ENCODE assay signal across 15 cellular contexts in genomic region chr2:236965021-236965840, GRCh38.
DNase-seq lines count a peak whose midpoint lies in the region; ATAC-seq and TF ChIP-seq lines count a peak whose summit lies in the region.
"Had no signal": no experiment of that assay in that cellular context is flagged by ENCODE, and none has a peak within 500 bp of the region (broad histone marks: within the 10 kb centered on the region; RNA-seq: fewer than 3 reads in every experiment).

No MANE protein-coding gene starts in this region.

- POLR2A ChIA-PET in T-cell (lab: Charles Lee), result no interaction called here
- POLR2A ChIA-PET in SK-N-SH (lab: Yijun Ruan, JAX), result no interaction called here

- intact Hi-C loops in left ventricle myocardium inferior (cut with micrococcal nuclease), result no loop called here
- intact Hi-C loops in Right ventricle myocardium inferior (cut with DNase I), result no loop called here

- H3K27ac ChIP-seq in left ventricle myocardium inferior (replicated peaks) (peak overlapping the region; percentile 38), coronary artery (no peak overlapping the region), suprapubic skin (peak overlapping the region; percentile 39), SK-N-SH (ENCODE audit: low read depth in 2 of 2, low read length in 1 of 2) (no peak overlapping the region)

- H3K9me2 ChIP-seq in SK-N-SH, result no peaks in the 10 kb centered on the region

- no peak overlapping the region for H3K4me3 Mint-ChIP-seq in T-cell
- H3K4me3 Mint-ChIP-seq: CD4-positive, alpha-beta T cell had no signal

- TF ChIP-seq EP300 in suprapubic skin (IDR thresholded peaks at IDR 0.05) (no peak), SK-N-SH (IDR thresholded peaks at IDR 0.05; ENCODE audit: borderline replicate concordance in 1 of 2, low read depth in 1 of 2, low read length in 1 of 2) (no peak)

- H3K27me3 ChIP-seq in left ventricle myocardium inferior (ENCODE audit: low read depth), result no peaks in the 10 kb centered on the region
- no peaks in the 10 kb centered on the region for H3K27me3 ChIP-seq in suprapubic skin
- H3K27me3 ChIP-seq in SK-N-SH (ENCODE audit: insufficient read depth), result no peaks in the 10 kb centered on the region

- no peak for TF ChIP-seq POLR2A in suprapubic skin (IDR thresholded peaks at IDR 0.05)

- H3K4me1 ChIP-seq in left ventricle myocardium inferior (peaks cover 8% of the 10 kb centered on the region), suprapubic skin (peaks cover 14% of the 10 kb centered on the region), SK-N-SH (ENCODE audit: control insufficient read depth in 1 of 2, insufficient read depth in 2 of 2, low read depth in 1 of 2, low read length in 1 of 2) (no peaks in the 10 kb centered on the region)

- H3K79me2 ChIP-seq in SK-N-SH (ENCODE audit: insufficient read depth), result no peaks in the 10 kb centered on the region

- peaks cover 33 to 42% (median 39%) of the 10 kb centered on the region in 3 donors for H3K4me1 Mint-ChIP-seq in T-cell

- H3K36me3 Mint-ChIP-seq in T-cell, result no peaks in the 10 kb centered on the region

- 90% methylated on average over 13 of the region's 13 CpGs for WGBS in suprapubic skin
- WGBS in SK-N-SH (ENCODE audit: low lambda C conversion rate), result 35% methylated on average over 13 of the region's 13 CpGs

- H3K9me3 Mint-ChIP-seq in T-cell, result no peaks in the 10 kb centered on the region
- H3K9me3 Mint-ChIP-seq: CD4-positive, alpha-beta T cell had no signal

- H3K4me3 ChIP-seq in left ventricle myocardium inferior, result no peak overlapping the region
- no peak overlapping the region for H3K4me3 ChIP-seq in coronary artery
- H3K4me3 ChIP-seq in suprapubic skin, result no peak overlapping the region
- no peak overlapping the region for H3K4me3 ChIP-seq in SK-N-SH (ENCODE audit: low read depth in 2 of 2, low read length in 1 of 2)

- no peaks in the 10 kb centered on the region for H3K9me3 ChIP-seq in left ventricle myocardium inferior (replicated peaks)
- no peaks in the 10 kb centered on the region for H3K9me3 ChIP-seq in suprapubic skin
- H3K9me3 ChIP-seq in SK-N-SH, result no peaks in the 10 kb centered on the region

- H3K36me3 ChIP-seq in left ventricle myocardium inferior, result no peaks in the 10 kb centered on the region
- no peaks in the 10 kb centered on the region for H3K36me3 ChIP-seq in suprapubic skin
- H3K36me3 ChIP-seq in SK-N-SH (replicated peaks in 1 of 2; ENCODE audit: control insufficient read depth in 1 of 2, insufficient read depth in 2 of 2, low read length in 1 of 2), result no peaks in the 10 kb centered on the region

- no peaks in the 10 kb centered on the region for H3F3A ChIP-seq in SK-N-SH (replicated peaks; ENCODE audit: insufficient read depth)

- no peak for TF ChIP-seq RAD21 in SK-N-SH (IDR thresholded peaks at IDR 0.05; ENCODE audit: low read length)

- DNase-seq in left ventricle myocardium inferior (no peak), Right ventricle myocardium inferior (ENCODE audit: missing footprints) (no peak), coronary artery (ENCODE audit: low spot score) (peak; percentile 54), kidney tubule cell (ENCODE audit: low spot score) (peak; percentile 51), suprapubic skin (ENCODE audit: low spot score in 2 of 2) (peak; percentile 26 to 34), T-cell (no peak), SK-N-SH (no peak), NCI-H510A treated with DMSO at 0.1 percent for 48 hours (lab: John Stamatoyannopoulos, UW) (no peak)
- DNase-seq: Calu3; CD4-positive, alpha-beta T cell; DMS79; NCI-H1417 treated with DMSO at 0.1 percent for 48 hours; NCI-H2029 treated with DMSO at 0.1 percent for 48 hours; NCI-H510A had no signal

- H3K4me2 ChIP-seq in SK-N-SH, result no peak overlapping the region

- no peak overlapping the region for H3K27ac Mint-ChIP-seq in T-cell

- ATAC-seq in Right ventricle myocardium inferior, result no peak
- no peak for ATAC-seq in T-cell (replicated peaks in 1 of 4)
- ATAC-seq: SK-N-SH treated with all-trans-retinoic acid at 6 μM for 48 hours had no signal

- H3K27me3 Mint-ChIP-seq in T-cell, result no peaks in the 10 kb centered on the region
- H3K27me3 Mint-ChIP-seq: CD4-positive, alpha-beta T cell had no signal

- TF ChIP-seq CTCF in left ventricle myocardium inferior (IDR thresholded peaks at IDR 0.05; ENCODE audit: borderline replicate concordance) (no peak), coronary artery (IDR thresholded peaks at IDR 0.05) (no peak), suprapubic skin (IDR thresholded peaks at IDR 0.05) (no peak), SK-N-SH (IDR thresholded peaks at IDR 0.05) (no peak)

- H2AFZ ChIP-seq in SK-N-SH (ENCODE audit: low read depth), result no peak overlapping the region

- no peaks in the 10 kb centered on the region for H4K20me1 ChIP-seq in SK-N-SH (ENCODE audit: insufficient read depth)

- H3K9ac ChIP-seq in SK-N-SH, result no peak overlapping the region

- CTCF ChIA-PET in T-cell (lab: Charles Lee) (no interaction called here), SK-N-SH (lab: Yijun Ruan, JAX) (no interaction called here)

TF ChIP-seq in SK-N-SH, 30 proteins besides CTCF, POLR2A, EP300 and RAD21:
- no peak for TF ChIP-seq SIN3A (IDR thresholded peaks at IDR 0.05; ENCODE audit: borderline replicate concordance, low read depth, low read length)
- TF ChIP-seq ELF1 (IDR thresholded peaks at IDR 0.05), result no peak
- TF ChIP-seq NRF1 (IDR thresholded peaks at IDR 0.05; ENCODE audit: low read depth, low read length), result no peak
- TF ChIP-seq RCOR1 (IDR thresholded peaks at IDR 0.05; ENCODE audit: low read length), result no peak
- no peak for TF ChIP-seq MXI1 (IDR thresholded peaks at IDR 0.05; ENCODE audit: low read depth, low read length)
- no peak for TF ChIP-seq EZH2phosphoT487 (IDR thresholded peaks at IDR 0.05; ENCODE audit: borderline replicate concordance, low read depth)
- TF ChIP-seq GABPA (IDR thresholded peaks at IDR 0.05; ENCODE audit: low read depth), result no peak
- TF ChIP-seq PBX3 (IDR thresholded peaks at IDR 0.05), result no peak
- TF ChIP-seq CHD2 (IDR thresholded peaks at IDR 0.05; ENCODE audit: low read length, partially characterized antibody), result no peak
- no peak for TF ChIP-seq GATA2 (CRISPR knock-in tag; IDR thresholded peaks at IDR 0.05)
- TF ChIP-seq NFIC (IDR thresholded peaks at IDR 0.05; ENCODE audit: borderline replicate concordance), result no peak
- TF ChIP-seq ZBTB33 (IDR thresholded peaks at IDR 0.05; ENCODE audit: borderline replicate concordance, low read depth), result no peak

Comparison
In these comparisons a context has a peak if more than half of its experiments do, and no peak if none do; other contexts are left out.
1. DNase-seq: peak in coronary artery (single experiment), kidney tubule cell (single experiment) and suprapubic skin (2 of 2); none in left ventricle myocardium inferior (single experiment), Right ventricle myocardium inferior (single experiment), T-cell (0 of 34), SK-N-SH (single experiment) and NCI-H510A treated with DMSO at 0.1 percent for 48 hours (single experiment).
2. H3K27ac ChIP-seq: peak in left ventricle myocardium inferior (single experiment) and suprapubic skin (single experiment); none in coronary artery (0 of 2) and SK-N-SH (0 of 2).